Comparison of ENCODE assay signal across 1 cellular context in the genomic region with DNA sequence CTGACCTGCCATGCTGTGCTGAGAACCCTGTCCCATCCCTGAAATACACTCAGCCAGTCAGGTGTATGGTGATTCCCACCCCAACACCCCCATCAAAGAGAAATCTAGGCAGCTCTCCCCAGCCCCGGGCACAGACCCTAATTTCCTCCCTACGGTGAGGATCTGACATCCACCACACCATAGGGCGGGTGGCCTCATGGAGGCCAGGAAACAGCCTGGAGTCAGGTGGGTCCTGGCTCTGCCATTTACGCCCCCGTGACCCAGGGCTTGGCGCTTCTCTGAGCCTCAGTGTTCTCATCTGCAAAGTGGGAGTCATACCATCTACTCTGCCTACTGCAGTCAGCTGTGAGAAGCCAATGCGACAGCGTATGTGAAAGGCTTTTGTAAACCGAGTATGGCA. TPM values are rescaled to one million over a fixed set of nuclear protein-coding genes. Genes with fewer than 3 reads are reported as not detected.
"Had no signal": no experiment of that assay in that cellular context is flagged by ENCODE, and none has a peak within 500 bp of the region (broad histone marks: within the 10 kb centered on the region; RNA-seq: fewer than 3 reads in every experiment).

No MANE protein-coding gene starts in this region.

RNA-seq across cellular contexts. Expression of a gene that starts 27.4 kb away (rescaled TPM):
- total RNA-seq: G401 had no signal
